In genomic region chr12:57546438-57547365, GRCh38 we compare ENCODE assay signal across 8 cellular contexts. TPM values are rescaled to one million over a fixed set of nuclear protein-coding genes. Genes with fewer than 3 reads are reported as not detected.
DNase-seq lines count a peak whose midpoint lies in the region; ATAC-seq, FAIRE-seq and TF ChIP-seq lines count a peak whose summit lies in the region.

DCTN2 (minus strand) TSS chr12:57547192; CDS start chr12:57547063, 129 bp downstream.

- H3K36me3 ChIP-seq in HUES64 (ENCODE audit: insufficient read depth, low read length), result peaks cover 15% of the 10 kb centered on the region; the same call in 1 of the 2 replicates
- peaks cover 20% of the 10 kb centered on the region; the same call in 1 of the 2 replicates for H3K36me3 ChIP-seq in OCI-LY1 (ENCODE audit: insufficient read depth, low read length)

- peaks cover 13% of the 10 kb centered on the region for H3K27me3 Mint-ChIP-seq in endothelial cell (ENCODE audit: unreplicated experiment)

- H3K27ac ChIP-seq in HUES64 (ENCODE audit: low read depth, low read length) (peak within 1 kb of the TSS; percentile 27; the same call in 1 of the 2 replicates), OCI-LY1 (ENCODE audit: low read depth, low read length, poor library complexity, severe bottlenecking) (peak within 1 kb of the TSS; percentile 45)

- no peaks in the 10 kb centered on the region for H3F3A ChIP-seq in OCI-LY1 (ENCODE audit: insufficient read depth, low read length)

- FAIRE-seq in D721Med (lab: Jason Lieb, UNC), result no peak

- H3K4me1 ChIP-seq in HUES64 (ENCODE audit: insufficient read depth, low read length) (peaks cover 24% of the 10 kb centered on the region), OCI-LY1 (ENCODE audit: insufficient read depth, low read length, severe bottlenecking) (peaks cover 44% of the 10 kb centered on the region)

- peak within 1 kb of the TSS; percentile 100 for H3K4me3 Mint-ChIP-seq in endothelial cell (ENCODE audit: unreplicated experiment)

- H3K4me1 Mint-ChIP-seq in endothelial cell (ENCODE audit: unreplicated experiment), result peaks cover 26% of the 10 kb centered on the region

- H3K9me3 Mint-ChIP-seq in endothelial cell (ENCODE audit: unreplicated experiment), result no peaks in the 10 kb centered on the region

- WGBS in HUES64, result 1% methylated on average over 58 of the region's 58 CpGs

- no peaks in the 10 kb centered on the region for H3K9me2 ChIP-seq in OCI-LY1 (ENCODE audit: low read depth, low read length)

- H2AFZ ChIP-seq in OCI-LY1 (ENCODE audit: low read length), result peak within 1 kb of the TSS; percentile 99

- H3K27me3 ChIP-seq in HUES64 (ENCODE audit: insufficient read depth, low read length), result peaks cover 25% of the 10 kb centered on the region; the same call in 1 of the 2 replicates
- no peaks in the 10 kb centered on the region for H3K27me3 ChIP-seq in OCI-LY1 (ENCODE audit: insufficient read depth, low read length)

- ATAC-seq in GM21447 (IDR thresholded peaks at IDR 0.05; ENCODE audit: unreplicated experiment), result peak; percentile 98

- no peaks in the 10 kb centered on the region for H4K20me1 ChIP-seq in OCI-LY1 (ENCODE audit: insufficient read depth, low read length)

- DNase-seq in D721Med (ENCODE audit: insufficient read length, low spot score), result peak; percentile 95
- DNase-seq in activated CD8-positive, alpha-beta memory T cell treated with anti-CD3 and anti-CD28 coated beads, Interleukin-2, amount 50 U/mL, for 4 hours, result peak; percentile 91
- DNase-seq in endothelial cell (ENCODE audit: low spot score), result peak; percentile 89
- DNase-seq in midbrain (lab: John Stamatoyannopoulos, UW), result peak; percentile 96
- peak; percentile 74 to 81 for DNase-seq in stimulated activated CD8-positive, alpha-beta memory T cell treated with anti-CD3 and anti-CD28 coated beads, Interleukin-2, amount 100 ng/mL, for 1 hour (ENCODE audit: low read depth in 2 of 2)

- peak within 1 kb of the TSS; percentile 97 for H3K27ac Mint-ChIP-seq in endothelial cell (ENCODE audit: unreplicated experiment)

- peak within 1 kb of the TSS; percentile 84 for H3K9ac ChIP-seq in HUES64 (ENCODE audit: low read depth, low read length)
- H3K9ac ChIP-seq in OCI-LY1 (ENCODE audit: low read length), result peak within 1 kb of the TSS; percentile 98

- H3K36me3 Mint-ChIP-seq in endothelial cell (ENCODE audit: low read depth, unreplicated experiment), result no peaks in the 10 kb centered on the region

- 0 out of 2 replicates have a peak, but pooled peaks cover 10% of the 10 kb centered on the region for H3K79me2 ChIP-seq in OCI-LY1 (ENCODE audit: insufficient read depth, low read length)

- peak within 1 kb of the TSS; percentile 99 for H3K4me2 ChIP-seq in OCI-LY1 (ENCODE audit: low read length)

- TF ChIP-seq CTCF in D721Med (IDR thresholded peaks at IDR 0.05; ENCODE audit: insufficient read depth, missing control alignments), result no peak
- TF ChIP-seq CTCF in OCI-LY1 (IDR thresholded peaks at IDR 0.05; ENCODE audit: low read length), result peak; percentile 34; the same call in 1 of the 2 replicates
- no peak for TF ChIP-seq CTCF in endothelial cell (IDR thresholded peaks at IDR 0.05; ENCODE audit: unreplicated experiment)

- H3K4me3 ChIP-seq in HUES64 (ENCODE audit: low read length) (peak within 1 kb of the TSS; percentile 81), OCI-LY1 (ENCODE audit: low read depth, low read length, poor library complexity, severe bottlenecking) (peak within 1 kb of the TSS; percentile 95)

- H3K9me3 ChIP-seq in HUES64 (ENCODE audit: insufficient read depth, low read depth, low read length) (no peaks in the 10 kb centered on the region), OCI-LY1 (ENCODE audit: low read length) (no peaks in the 10 kb centered on the region)

RNA-seq across cellular contexts. Expression of gene DCTN2, which starts in this region (rescaled TPM):
- 88.8 TPM for polyA plus RNA-seq in HUES64 (2013, experiment 1 of 2)
- polyA plus RNA-seq in HUES64 (2013, experiment 2 of 2), result 109 TPM
- total RNA-seq in endothelial cell (ENCODE audit: unreplicated experiment), result 195 TPM

Comparison
In these comparisons a context has a peak if more than half of its experiments do, and no peak if none do; other contexts are left out.
1. Peak in every context shown above with its lines: DNase-seq, ATAC-seq, H3K4me3 ChIP-seq and H3K27ac ChIP-seq.